In the genomic region with DNA sequence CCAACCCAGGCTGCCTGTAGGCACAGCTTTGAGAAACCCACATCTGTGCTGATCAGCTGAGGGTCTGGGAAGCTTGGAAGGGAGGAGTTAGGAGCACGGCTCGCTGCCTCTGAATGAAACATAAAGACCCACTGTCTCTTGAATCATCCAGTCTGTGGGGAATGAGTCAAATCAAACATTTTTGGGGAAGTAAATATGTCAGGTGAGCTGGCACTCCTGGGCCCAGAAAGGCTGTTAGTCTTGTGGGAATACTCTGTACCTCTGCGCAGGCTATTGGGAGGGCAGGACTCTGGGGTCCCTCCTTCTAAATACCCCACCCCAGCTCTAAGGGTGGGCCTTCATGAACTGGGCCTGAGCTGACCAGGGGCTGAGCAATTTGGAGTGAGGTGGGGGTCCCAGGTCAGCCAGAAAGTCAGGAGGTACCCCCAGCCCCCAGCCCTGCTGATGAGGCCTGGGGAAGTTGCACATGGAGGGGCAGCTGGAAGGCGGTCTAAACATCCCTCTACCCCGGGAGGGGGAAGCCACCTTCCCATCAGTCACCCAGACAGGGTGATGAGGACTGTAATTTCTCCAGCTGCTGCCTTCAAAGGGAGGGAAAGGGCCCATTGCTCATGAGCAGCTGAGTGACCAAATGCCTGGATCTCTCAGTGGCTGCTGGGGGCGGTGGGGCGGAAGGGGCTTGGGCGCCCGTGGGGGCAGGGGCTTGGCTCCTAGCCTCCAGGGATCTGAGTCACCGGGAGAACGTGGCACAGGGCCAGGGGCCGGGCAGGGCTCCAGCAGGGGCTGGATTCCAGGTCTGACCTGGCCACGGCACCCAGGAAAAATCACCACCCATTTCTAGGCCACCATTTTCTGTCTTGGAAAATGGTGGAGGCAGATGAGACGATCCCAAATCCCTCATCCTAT, we compare ENCODE assay signal across 12 cellular contexts. TPM values are rescaled to one million over a fixed set of nuclear protein-coding genes. Genes with fewer than 3 reads are reported as not detected.
DNase-seq lines count a peak whose midpoint lies in the region; ATAC-seq and TF ChIP-seq lines count a peak whose summit lies in the region.
"Had no signal": no experiment of that assay in that cellular context is flagged by ENCODE, and none has a peak within 500 bp of the region (broad histone marks: within the 10 kb centered on the region; RNA-seq: fewer than 3 reads in every experiment).

No MANE protein-coding gene starts in this region.

- DNase-seq in NCI-H345 (lab: John Stamatoyannopoulos, UW) (peak; percentile 11), NCI-H345 treated with DMSO at 0.1 percent for 48 hours (lab: John Stamatoyannopoulos, UW; ENCODE audit: unreplicated experiment) (no peak), NCI-H2081 (lab: John Stamatoyannopoulos, UW) (peak; percentile 72 to 83), epithelial cell of proximal tubule (ENCODE audit: low read depth) (peak; percentile 49), thyroid gland (peak; percentile 86 to 90), NAMALWA (ENCODE audit: low spot score) (no peak)
- DNase-seq: amniotic stem cell, NCI-H1048 had no signal

- intact Hi-C loops in thyroid gland (cut with DNase I) = no loop called here

- WGBS in thyroid gland, 2 donors = 61 to 72% methylated on average over 5 to 8 of the region's 14 CpGs

- TF ChIP-seq CTCF in epithelial cell of proximal tubule (conservative IDR thresholded peaks at IDR 0.05; ENCODE audit: low read depth, low read length) (no peak), thyroid gland (IDR thresholded peaks at IDR 0.05) (no peak)

- H3K4me3 ChIP-seq in epithelial cell of proximal tubule (ENCODE audit: low read depth, low read length) (no peak overlapping the region), thyroid gland (replicated peaks in 1 of 3) (no peak overlapping the region)

- ATAC-seq in GM18505 (IDR thresholded peaks at IDR 0.05; ENCODE audit: unreplicated experiment) = no peak
- ATAC-seq in HG03457 (IDR thresholded peaks at IDR 0.05; ENCODE audit: unreplicated experiment) = no peak

- no peaks in the 10 kb centered on the region for H3K27me3 ChIP-seq in thyroid gland

- H3K4me1 ChIP-seq in thyroid gland = peaks cover 7 to 16% of the 10 kb centered on the region in 2 donors

- no peak for TF ChIP-seq POLR2A in thyroid gland (IDR thresholded peaks at IDR 0.05)
- TF ChIP-seq POLR2A in GM18505 (IDR thresholded peaks at IDR 0.05; ENCODE audit: borderline replicate concordance, extremely low read depth, insufficient read depth, insufficient read length) = no peak

- no peaks in the 10 kb centered on the region for H3K36me3 ChIP-seq in thyroid gland
- H3K36me3 ChIP-seq: neutrophil had no signal

- H3K9me3 ChIP-seq in thyroid gland = no peaks in the 10 kb centered on the region
- H3K9me3 ChIP-seq: neutrophil had no signal

- no peak overlapping the region for H3K27ac ChIP-seq in thyroid gland
- H3K27ac ChIP-seq: neutrophil had no signal

RNA-seq across cellular contexts. Expression of a gene that starts 10.8 kb away (rescaled TPM):
- total RNA-seq in epithelial cell of proximal tubule (0.29 TPM in 1 of 2 replicates, not detected in the other), thyroid gland (under 1 TPM in 2 of 4 donors, not detected in 2; 0.11 to 0.13 TPM)
- total RNA-seq: CD4-positive, alpha-beta memory T cell had no signal

RNA-seq across cellular contexts. Expression of a gene that starts 31.6 kb away (rescaled TPM):
- total RNA-seq in epithelial cell of proximal tubule (not detected in 2 replicates), thyroid gland (not detected)
- total RNA-seq: CD4-positive, alpha-beta memory T cell had no signal

Comparison
In these comparisons a context has a peak if more than half of its experiments do, and no peak if none do; other contexts are left out.
1. DNase-seq: peak in NCI-H345 (single experiment), NCI-H2081 (2 of 2), epithelial cell of proximal tubule (single experiment) and thyroid gland (2 of 2); none in NCI-H345 treated with DMSO at 0.1 percent for 48 hours (single experiment) and NAMALWA (single experiment).